ENCODE assay signal across 1 cellular context in genomic region chr4:6030679-6031078, GRCh38.
TF ChIP-seq lines count a peak whose summit lies in the region.

No MANE protein-coding gene starts in this region.

TF ChIP-seq in GM23338, 12 proteins besides CTCF, POLR2A, EP300 and RAD21 (continued from another document):
- TF ChIP-seq ZNF462 (CRISPR knock-in tag; IDR thresholded peaks at IDR 0.05), result no peak
- no peak for TF ChIP-seq EZH2phosphoT487 (IDR thresholded peaks at IDR 0.05; ENCODE audit: unreplicated experiment)
- no peak for TF ChIP-seq REST (IDR thresholded peaks at IDR 0.05; ENCODE audit: unreplicated experiment)
- TF ChIP-seq ZNF114 (CRISPR knock-in tag; IDR thresholded peaks at IDR 0.05), result no peak
- no peak for TF ChIP-seq JUNB (IDR thresholded peaks at IDR 0.05; ENCODE audit: unreplicated experiment)
- TF ChIP-seq POLR2AphosphoS5 (IDR thresholded peaks at IDR 0.05; ENCODE audit: low read depth), result no peak
- TF ChIP-seq NANOG (IDR thresholded peaks at IDR 0.05; ENCODE audit: borderline replicate concordance), result no peak
- TF ChIP-seq CREB1 (CRISPR knock-in tag; IDR thresholded peaks at IDR 0.05; ENCODE audit: low read depth), result no peak
